8 cellular contexts compared by ENCODE assay signal in the genomic region with DNA sequence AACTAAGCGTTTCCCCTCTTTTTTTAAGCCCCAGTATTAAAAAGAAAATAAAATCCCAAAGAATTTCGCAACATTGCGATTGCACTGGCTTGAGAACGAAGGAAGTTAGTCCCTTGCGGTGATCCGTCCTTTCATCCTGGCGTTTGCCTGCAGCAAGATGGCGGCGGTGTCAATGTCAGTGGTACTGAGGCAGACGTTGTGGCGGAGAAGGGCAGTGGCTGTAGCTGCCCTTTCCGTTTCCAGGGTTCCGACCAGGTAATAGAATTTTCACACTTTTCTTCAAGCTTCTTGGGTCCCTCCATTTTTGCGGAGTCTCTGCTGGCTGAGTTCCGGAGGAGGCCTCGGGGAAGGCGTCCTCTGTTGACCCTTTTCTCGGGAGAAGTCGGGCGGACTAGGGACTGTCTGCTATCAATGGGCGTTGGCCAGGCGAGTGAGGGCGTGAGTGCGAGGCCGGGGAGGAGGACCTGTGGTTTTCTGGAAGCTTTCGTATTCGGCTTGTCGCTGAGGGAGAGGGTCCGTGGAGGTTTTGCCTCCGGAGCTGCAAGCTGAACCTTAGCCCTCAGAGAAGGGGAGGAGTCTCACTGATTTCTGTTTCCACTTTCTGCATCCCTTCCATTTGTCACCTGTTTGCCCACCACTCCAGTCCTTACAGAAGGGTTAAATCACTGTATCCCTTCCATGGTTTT. TPM values are rescaled to one million over a fixed set of nuclear protein-coding genes. Genes with fewer than 3 reads are reported as not detected.
DNase-seq lines count a peak whose midpoint lies in the region; ATAC-seq and FAIRE-seq lines count a peak whose summit lies in the region.

A gene (plus strand): TSS at position 134 of the 686 bp plus-strand sequence. CDS start 24 bp downstream, at position 158.

- H3K36me3 Mint-ChIP-seq in CD8-positive, alpha-beta memory T cell = peaks cover 0 to 11% (median 9%) of the 10 kb centered on the region in 3 donors

- peak within 1 kb of the TSS; percentile 74 for H3K27ac ChIP-seq in CD8-positive, alpha-beta memory T cell (ENCODE audit: low read depth, low read length)
- H3K27ac ChIP-seq in mesodermal cell (ENCODE audit: low read depth, low read length, severe bottlenecking) = peak within 1 kb of the TSS; percentile 87

- H3K36me3 ChIP-seq in CD8-positive, alpha-beta memory T cell (ENCODE audit: insufficient read depth, low read length) = no peaks in the 10 kb centered on the region
- no peaks in the 10 kb centered on the region for H3K36me3 ChIP-seq in mesodermal cell (ENCODE audit: control insufficient read depth, insufficient read depth, low read length)

- POLR2A ChIA-PET in CD8-positive, alpha-beta memory T cell (lab: Charles Lee) = no interaction called here

- no peaks in the 10 kb centered on the region for H3K9me3 ChIP-seq in CD8-positive, alpha-beta memory T cell (ENCODE audit: low read length)
- H3K9me3 ChIP-seq in mesodermal cell (ENCODE audit: control insufficient read depth, low read length) = peaks cover 4% of the 10 kb centered on the region

- DNase-seq in CD8-positive, alpha-beta memory T cell = peak; percentile 55 to 83 (median 67)
- DNase-seq in HS-5 (ENCODE audit: low read depth) (peak; percentile 78), NOMO-1 treated with dmso at 0.1 percent for 144 hours (lab: John Stamatoyannopoulos, UW; ENCODE audit: unreplicated experiment) (peak; percentile 68)
- peak; percentile 49 for DNase-seq in activated CD8-positive, alpha-beta memory T cell treated with anti-CD3 and anti-CD28 coated beads, Interleukin-2, amount 50 U/mL, for 1 hour (ENCODE audit: extremely low read depth)
- peak; percentile 39 to 67 for DNase-seq in stimulated activated CD8-positive, alpha-beta memory T cell treated with anti-CD3 and anti-CD28 coated beads, Interleukin-15, amount 100 ng/mL, for 4 hours (ENCODE audit: low read depth in 2 of 2)

- peak within 1 kb of the TSS; percentile 83 for H3K4me3 ChIP-seq in CD8-positive, alpha-beta memory T cell (ENCODE audit: low read length)
- H3K4me3 ChIP-seq in mesodermal cell (ENCODE audit: extremely low read depth, insufficient read depth, low read length, poor library complexity, severe bottlenecking) = peak within 1 kb of the TSS; percentile 89

- CTCF ChIA-PET in CD8-positive, alpha-beta memory T cell (lab: Charles Lee) = interaction anchor here (1.0 kb wide), 1 partner anchor 30 kb away, joined by 3 read pairs; no protein-coding TSS in a partner anchor

- peak; percentile 18 for FAIRE-seq in endometrium (lab: Jason Lieb, UNC)

- peaks cover 2 to 7% (median 5%) of the 10 kb centered on the region in 5 donors for H3K9me3 Mint-ChIP-seq in CD8-positive, alpha-beta memory T cell

- ATAC-seq in GM19468 (IDR thresholded peaks at IDR 0.05; ENCODE audit: extremely low read depth, unreplicated experiment) = peak; percentile 74

- peaks cover 4 to 26% of the 10 kb centered on the region in 2 donors for H3K27me3 Mint-ChIP-seq in CD8-positive, alpha-beta memory T cell

- peaks cover 19% of the 10 kb centered on the region for H3K4me1 ChIP-seq in CD8-positive, alpha-beta memory T cell (ENCODE audit: insufficient read depth, low read length)
- H3K4me1 ChIP-seq in mesodermal cell (ENCODE audit: control insufficient read depth, insufficient read depth, low read length, poor library complexity, severe bottlenecking) = peaks cover 7% of the 10 kb centered on the region

- H3K27ac Mint-ChIP-seq in CD8-positive, alpha-beta memory T cell = peak within 1 kb of the TSS; percentile 86 to 98 (median 97)

- H3K27me3 ChIP-seq in CD8-positive, alpha-beta memory T cell (ENCODE audit: insufficient read depth, low read length, poor library complexity, severe bottlenecking) = peaks cover 6% of the 10 kb centered on the region

- 0% methylated on average over 16 to 23 of the region's 30 CpGs for WGBS in mesodermal cell (ENCODE audit: insufficient coverage in 2 of 2), 2 experiments

- peak within 1 kb of the TSS; percentile 96 to 100 (median 99) for H3K4me3 Mint-ChIP-seq in CD8-positive, alpha-beta memory T cell

- H3K4me1 Mint-ChIP-seq in CD8-positive, alpha-beta memory T cell = peaks cover 34 to 56% (median 53%) of the 10 kb centered on the region in 3 donors

RNA-seq across cellular contexts. Expression of the gene that starts here (rescaled TPM):
- 10 to 100 TPM; 59.3 to 61.7 TPM for total RNA-seq in CD8-positive, alpha-beta memory T cell
- 89.3 TPM for polyA plus RNA-seq in CD8-positive, alpha-beta memory T cell
- polyA plus RNA-seq in mesodermal cell (2013, experiment 1 of 2) = 132 TPM
- polyA plus RNA-seq in mesodermal cell (2013, experiment 2 of 2) = 157 TPM

Comparison
In these comparisons a context has a peak if more than half of its experiments do, and no peak if none do; other contexts are left out.
1. Peak in every context shown above with its lines: DNase-seq, ATAC-seq, H3K4me3 ChIP-seq and H3K27ac ChIP-seq.